Comparison of ENCODE assay signal across 2 cellular contexts in the genomic region with DNA sequence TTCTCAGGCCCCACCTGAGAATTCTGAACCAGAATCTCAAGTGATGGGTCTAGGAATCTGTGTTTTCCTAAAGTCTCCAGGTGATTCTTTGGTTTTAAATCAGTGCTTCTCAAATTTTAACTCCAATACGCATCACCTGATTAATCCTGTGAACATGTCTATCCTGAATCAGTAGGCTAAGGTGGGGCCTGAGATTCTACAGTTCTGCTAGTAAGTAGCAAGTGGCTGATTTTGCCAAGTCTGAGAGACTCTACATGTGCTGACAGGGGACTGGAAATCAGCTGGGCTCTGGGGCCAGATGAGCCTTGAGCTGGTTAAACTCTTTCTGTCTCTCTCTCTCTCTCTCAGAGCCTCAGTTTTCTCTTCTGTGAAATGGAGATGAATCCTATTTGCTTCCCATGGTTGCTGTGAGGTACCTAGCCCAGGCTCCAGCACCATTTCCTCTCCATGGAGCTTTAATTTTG.
TF ChIP-seq lines count a peak whose summit lies in the region.

No MANE protein-coding gene starts in this region.

TF ChIP-seq in HepG2, 621 proteins besides CTCF, POLR2A, EP300 and RAD21:
- TF ChIP-seq SATB2 (CRISPR knock-in tag; IDR thresholded peaks at IDR 0.05) = no peak
- no peak for TF ChIP-seq ZNF138 (CRISPR knock-in tag; IDR thresholded peaks at IDR 0.05; ENCODE audit: low read depth)
- TF ChIP-seq ZSCAN25 (CRISPR knock-in tag; IDR thresholded peaks at IDR 0.05) = no peak
- no peak for TF ChIP-seq FOSL1 (CRISPR knock-in tag; IDR thresholded peaks at IDR 0.05; ENCODE audit: borderline replicate concordance)
- peak; percentile 57 for TF ChIP-seq ZNF629 (CRISPR knock-in tag; conservative IDR thresholded peaks at IDR 0.05)
- TF ChIP-seq ZNF644 (CRISPR knock-in tag; IDR thresholded peaks at IDR 0.05; ENCODE audit: low read depth) = no peak
- TF ChIP-seq ZNF879 (CRISPR knock-in tag; IDR thresholded peaks at IDR 0.05) = no peak

TF ChIP-seq in GM23338, 12 proteins besides CTCF, POLR2A, EP300 and RAD21:
- TF ChIP-seq CREB1 (CRISPR knock-in tag; IDR thresholded peaks at IDR 0.05; ENCODE audit: low read depth) (no peak), JUNB (IDR thresholded peaks at IDR 0.05; ENCODE audit: unreplicated experiment) (no peak), ZNF114 (CRISPR knock-in tag; IDR thresholded peaks at IDR 0.05) (no peak), EZH2phosphoT487 (IDR thresholded peaks at IDR 0.05; ENCODE audit: unreplicated experiment) (no peak), STAT1 (IDR thresholded peaks at IDR 0.05; ENCODE audit: unreplicated experiment) (no peak), EZH2 (IDR thresholded peaks at IDR 0.05; ENCODE audit: low read depth, unreplicated experiment) (no peak), POLR2AphosphoS5 (IDR thresholded peaks at IDR 0.05; ENCODE audit: low read depth) (no peak), ZNF331 (CRISPR knock-in tag; IDR thresholded peaks at IDR 0.05; ENCODE audit: low read depth) (no peak), NANOG (IDR thresholded peaks at IDR 0.05; ENCODE audit: borderline replicate concordance) (no peak)
- TF ChIP-seq, protein P1, sequence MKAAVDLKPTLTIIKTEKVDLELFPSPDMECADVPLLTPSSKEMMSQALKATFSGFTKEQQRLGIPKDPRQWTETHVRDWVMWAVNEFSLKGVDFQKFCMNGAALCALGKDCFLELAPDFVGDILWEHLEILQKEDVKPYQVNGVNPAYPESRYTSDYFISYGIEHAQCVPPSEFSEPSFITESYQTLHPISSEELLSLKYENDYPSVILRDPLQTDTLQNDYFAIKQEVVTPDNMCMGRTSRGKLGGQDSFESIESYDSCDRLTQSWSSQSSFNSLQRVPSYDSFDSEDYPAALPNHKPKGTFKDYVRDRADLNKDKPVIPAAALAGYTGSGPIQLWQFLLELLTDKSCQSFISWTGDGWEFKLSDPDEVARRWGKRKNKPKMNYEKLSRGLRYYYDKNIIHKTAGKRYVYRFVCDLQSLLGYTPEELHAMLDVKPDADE (IDR thresholded peaks at IDR 0.05) = no peak
- TF ChIP-seq, protein P2, sequence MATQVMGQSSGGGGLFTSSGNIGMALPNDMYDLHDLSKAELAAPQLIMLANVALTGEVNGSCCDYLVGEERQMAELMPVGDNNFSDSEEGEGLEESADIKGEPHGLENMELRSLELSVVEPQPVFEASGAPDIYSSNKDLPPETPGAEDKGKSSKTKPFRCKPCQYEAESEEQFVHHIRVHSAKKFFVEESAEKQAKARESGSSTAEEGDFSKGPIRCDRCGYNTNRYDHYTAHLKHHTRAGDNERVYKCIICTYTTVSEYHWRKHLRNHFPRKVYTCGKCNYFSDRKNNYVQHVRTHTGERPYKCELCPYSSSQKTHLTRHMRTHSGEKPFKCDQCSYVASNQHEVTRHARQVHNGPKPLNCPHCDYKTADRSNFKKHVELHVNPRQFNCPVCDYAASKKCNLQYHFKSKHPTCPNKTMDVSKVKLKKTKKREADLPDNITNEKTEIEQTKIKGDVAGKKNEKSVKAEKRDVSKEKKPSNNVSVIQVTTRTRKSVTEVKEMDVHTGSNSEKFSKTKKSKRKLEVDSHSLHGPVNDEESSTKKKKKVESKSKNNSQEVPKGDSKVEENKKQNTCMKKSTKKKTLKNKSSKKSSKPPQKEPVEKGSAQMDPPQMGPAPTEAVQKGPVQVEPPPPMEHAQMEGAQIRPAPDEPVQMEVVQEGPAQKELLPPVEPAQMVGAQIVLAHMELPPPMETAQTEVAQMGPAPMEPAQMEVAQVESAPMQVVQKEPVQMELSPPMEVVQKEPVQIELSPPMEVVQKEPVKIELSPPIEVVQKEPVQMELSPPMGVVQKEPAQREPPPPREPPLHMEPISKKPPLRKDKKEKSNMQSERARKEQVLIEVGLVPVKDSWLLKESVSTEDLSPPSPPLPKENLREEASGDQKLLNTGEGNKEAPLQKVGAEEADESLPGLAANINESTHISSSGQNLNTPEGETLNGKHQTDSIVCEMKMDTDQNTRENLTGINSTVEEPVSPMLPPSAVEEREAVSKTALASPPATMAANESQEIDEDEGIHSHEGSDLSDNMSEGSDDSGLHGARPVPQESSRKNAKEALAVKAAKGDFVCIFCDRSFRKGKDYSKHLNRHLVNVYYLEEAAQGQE (IDR thresholded peaks at IDR 0.05; ENCODE audit: unreplicated experiment) = no peak
- TF ChIP-seq, protein P3, sequence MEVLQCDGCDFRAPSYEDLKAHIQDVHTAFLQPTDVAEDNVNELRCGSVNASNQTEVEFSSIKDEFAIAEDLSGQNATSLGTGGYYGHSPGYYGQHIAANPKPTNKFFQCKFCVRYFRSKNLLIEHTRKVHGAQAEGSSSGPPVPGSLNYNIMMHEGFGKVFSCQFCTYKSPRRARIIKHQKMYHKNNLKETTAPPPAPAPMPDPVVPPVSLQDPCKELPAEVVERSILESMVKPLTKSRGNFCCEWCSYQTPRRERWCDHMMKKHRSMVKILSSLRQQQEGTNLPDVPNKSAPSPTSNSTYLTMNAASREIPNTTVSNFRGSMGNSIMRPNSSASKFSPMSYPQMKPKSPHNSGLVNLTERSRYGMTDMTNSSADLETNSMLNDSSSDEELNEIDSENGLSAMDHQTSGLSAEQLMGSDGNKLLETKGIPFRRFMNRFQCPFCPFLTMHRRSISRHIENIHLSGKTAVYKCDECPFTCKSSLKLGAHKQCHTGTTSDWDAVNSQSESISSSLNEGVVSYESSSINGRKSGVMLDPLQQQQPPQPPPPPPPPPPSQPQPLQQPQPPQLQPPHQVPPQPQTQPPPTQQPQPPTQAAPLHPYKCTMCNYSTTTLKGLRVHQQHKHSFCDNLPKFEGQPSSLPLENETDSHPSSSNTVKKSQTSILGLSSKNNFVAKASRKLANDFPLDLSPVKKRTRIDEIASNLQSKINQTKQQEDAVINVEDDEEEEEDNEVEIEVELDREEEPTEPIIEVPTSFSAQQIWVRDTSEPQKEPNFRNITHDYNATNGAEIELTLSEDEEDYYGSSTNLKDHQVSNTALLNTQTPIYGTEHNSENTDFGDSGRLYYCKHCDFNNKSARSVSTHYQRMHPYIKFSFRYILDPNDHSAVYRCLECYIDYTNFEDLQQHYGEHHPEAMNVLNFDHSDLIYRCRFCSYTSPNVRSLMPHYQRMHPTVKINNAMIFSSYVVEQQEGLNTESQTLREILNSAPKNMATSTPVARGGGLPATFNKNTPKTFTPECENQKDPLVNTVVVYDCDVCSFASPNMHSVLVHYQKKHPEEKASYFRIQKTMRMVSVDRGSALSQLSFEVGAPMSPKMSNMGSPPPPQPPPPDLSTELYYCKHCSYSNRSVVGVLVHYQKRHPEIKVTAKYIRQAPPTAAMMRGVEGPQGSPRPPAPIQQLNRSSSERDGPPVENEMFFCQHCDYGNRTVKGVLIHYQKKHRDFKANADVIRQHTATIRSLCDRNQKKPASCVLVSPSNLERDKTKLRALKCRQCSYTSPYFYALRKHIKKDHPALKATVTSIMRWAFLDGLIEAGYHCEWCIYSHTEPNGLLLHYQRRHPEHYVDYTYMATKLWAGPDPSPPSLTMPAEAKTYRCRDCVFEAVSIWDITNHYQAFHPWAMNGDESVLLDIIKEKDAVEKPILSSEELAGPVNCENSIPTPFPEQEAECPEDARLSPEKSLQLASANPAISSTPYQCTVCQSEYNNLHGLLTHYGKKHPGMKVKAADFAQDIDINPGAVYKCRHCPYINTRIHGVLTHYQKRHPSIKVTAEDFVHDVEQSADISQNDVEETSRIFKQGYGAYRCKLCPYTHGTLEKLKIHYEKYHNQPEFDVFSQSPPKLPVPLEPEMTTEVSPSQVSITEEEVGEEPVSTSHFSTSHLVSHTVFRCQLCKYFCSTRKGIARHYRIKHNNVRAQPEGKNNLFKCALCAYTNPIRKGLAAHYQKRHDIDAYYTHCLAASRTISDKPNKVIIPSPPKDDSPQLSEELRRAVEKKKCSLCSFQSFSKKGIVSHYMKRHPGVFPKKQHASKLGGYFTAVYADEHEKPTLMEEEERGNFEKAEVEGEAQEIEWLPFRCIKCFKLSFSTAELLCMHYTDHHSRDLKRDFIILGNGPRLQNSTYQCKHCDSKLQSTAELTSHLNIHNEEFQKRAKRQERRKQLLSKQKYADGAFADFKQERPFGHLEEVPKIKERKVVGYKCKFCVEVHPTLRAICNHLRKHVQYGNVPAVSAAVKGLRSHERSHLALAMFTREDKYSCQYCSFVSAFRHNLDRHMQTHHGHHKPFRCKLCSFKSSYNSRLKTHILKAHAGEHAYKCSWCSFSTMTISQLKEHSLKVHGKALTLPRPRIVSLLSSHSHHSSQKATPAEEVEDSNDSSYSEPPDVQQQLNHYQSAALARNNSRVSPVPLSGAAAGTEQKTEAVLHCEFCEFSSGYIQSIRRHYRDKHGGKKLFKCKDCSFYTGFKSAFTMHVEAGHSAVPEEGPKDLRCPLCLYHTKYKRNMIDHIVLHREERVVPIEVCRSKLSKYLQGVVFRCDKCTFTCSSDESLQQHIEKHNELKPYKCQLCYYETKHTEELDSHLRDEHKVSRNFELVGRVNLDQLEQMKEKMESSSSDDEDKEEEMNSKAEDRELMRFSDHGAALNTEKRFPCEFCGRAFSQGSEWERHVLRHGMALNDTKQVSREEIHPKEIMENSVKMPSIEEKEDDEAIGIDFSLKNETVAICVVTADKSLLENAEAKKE (CRISPR knock-in tag; IDR thresholded peaks at IDR 0.05) = no peak
TF ChIP-seq in GM23338: peak in this region for 0.
